In the genomic region with DNA sequence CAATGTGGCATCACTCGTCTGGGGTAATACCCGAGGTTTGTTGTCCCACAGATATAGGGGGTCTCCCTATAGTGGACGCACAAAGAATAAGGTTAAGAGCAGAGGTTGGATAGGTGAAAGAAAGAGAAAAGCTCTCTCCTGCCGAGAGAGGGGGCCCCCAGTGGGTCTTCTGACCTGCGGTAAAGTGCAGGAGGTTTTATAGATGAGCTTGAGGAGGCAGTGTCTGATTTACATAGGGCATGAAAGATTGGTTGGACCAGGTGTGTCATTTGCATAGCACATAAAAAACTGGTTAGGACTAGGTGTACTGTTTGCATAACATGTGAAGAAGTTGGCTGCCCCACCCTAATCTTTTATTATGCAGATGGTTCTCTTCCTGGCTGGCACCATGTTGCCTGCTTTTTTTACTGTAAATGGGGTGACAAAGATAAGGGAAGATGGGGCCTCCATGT, we compare ENCODE assay signal across 13 cellular contexts. TPM values are rescaled to one million over a fixed set of nuclear protein-coding genes. Genes with fewer than 3 reads are reported as not detected.
A peak's percentile ranks its signal among the peaks of the same experiment; 100 is the strongest.
DNase-seq lines count a peak whose midpoint lies in the region; ATAC-seq, FAIRE-seq and TF ChIP-seq lines count a peak whose summit lies in the region.
"Had no signal": no experiment of that assay in that cellular context is flagged by ENCODE, and none has a peak within 500 bp of the region (broad histone marks: within the 10 kb centered on the region; RNA-seq: fewer than 3 reads in every experiment).

No MANE protein-coding gene starts in this region.

- H3K79me2 ChIP-seq in GM12878 (ENCODE audit: control insufficient read depth, insufficient read depth, low read length): no peaks in the 10 kb centered on the region

- no peak overlapping the region for H3K4me2 ChIP-seq in GM12878 (ENCODE audit: control insufficient read depth, insufficient read depth)

- POLR2A ChIA-PET in GM12878 (lab: Charles Lee): interaction anchor here (0.5 to 2.0 kb wide), 3 partner anchors 10 to 397 kb away, joined by 3 to 5 read pairs (median 4); a partner anchor contains a TSS

- H3K27ac ChIP-seq in GM12878 (ENCODE audit: control insufficient read depth, insufficient read depth): no peak overlapping the region
- H3K27ac ChIP-seq: psoas muscle had no signal

- 20% methylated on average over 5 of the region's 5 CpGs for WGBS in GM12878 (ENCODE audit: insufficient coverage, insufficient replicate concordance, low lambda C conversion rate, missing lambda C conversion rate)

- no peak for TF ChIP-seq EP300 in GM12878 (IDR thresholded peaks at IDR 0.05; ENCODE audit: borderline replicate concordance in 1 of 2, control insufficient read depth in 1 of 2, low read depth in 2 of 2, low read length in 2 of 2)

- BruUV-seq in GM12878 (replicated peaks; lab: Mats Ljungman, UMichigan): no TSS peak

- no peaks in the 10 kb centered on the region for H3K9me3 ChIP-seq in GM12878 (replicated peaks; ENCODE audit: control insufficient read depth, insufficient read depth, low read length)
- H3K9me3 ChIP-seq: psoas muscle had no signal

- in situ Hi-C loops in GM12878 (cut with MboI) (no loop called here), GM13977 (cut with MboI; ENCODE audit: low pct_unique_long_range_greater_than_20kb, low sequenced_read_pairs, unreplicated experiment) (no loop called here)

- DNase-seq in HT-29 (ENCODE audit: low spot score) (peak; percentile 65), NCI-H2029 treated with DMSO at 0.1 percent for 48 hours (lab: John Stamatoyannopoulos, UW) (peak; percentile 33), GM12878 (ENCODE audit: low read depth, low spot score) (no peak), mucosa of gallbladder (ENCODE audit: low spot score) (peak; percentile 34), epidermal melanocyte (ENCODE audit: insufficient read length, low spot score) (no peak), ecto neural progenitor cell (ENCODE audit: low spot score) (no peak), GM13977 (ENCODE audit: low spot score) (no peak)
- DNase-seq: activated CD4-positive, CD25-positive, alpha-beta regulatory T cell treated with anti-CD3 and anti-CD28 coated beads, Interleukin-2, amount 50 U/mL, for 72 hours; NCI-H82; psoas muscle; stimulated activated CD4-positive, alpha-beta T cell treated with anti-CD3 and anti-CD28 coated beads, Interleukin-2, amount 100 ng/mL, for 48 hours had no signal

- no peaks in the 10 kb centered on the region; a peak in 2 of 4 replicates for H3K27me3 ChIP-seq in GM12878 (replicated peaks in 1 of 2; ENCODE audit: control insufficient read depth in 2 of 2, insufficient read depth in 2 of 2, low read length in 1 of 2)

- H3K4me3 ChIP-seq in GM12878: no peak overlapping the region
- H3K4me3 ChIP-seq: psoas muscle had no signal

- no peak for TF ChIP-seq RAD21 in GM12878 (IDR thresholded peaks at IDR 0.05; ENCODE audit: insufficient read depth, low read depth, low read length)

- H4K20me1 ChIP-seq in GM12878 (ENCODE audit: control insufficient read depth, insufficient read depth): no peaks in the 10 kb centered on the region

- intact Hi-C loops in GM12878 (cut with micrococcal nuclease; ENCODE audit: unreplicated experiment): loop anchor here (5.0 kb wide), 1 partner anchor 207 kb away; no protein-coding TSS in a partner anchor

- H3K4me1 ChIP-seq in GM12878 (ENCODE audit: control insufficient read depth, insufficient read depth, low read length): no peaks in the 10 kb centered on the region
- H3K4me1 ChIP-seq: psoas muscle had no signal

- no peak for ATAC-seq in GM12878
- ATAC-seq in GM19023 (IDR thresholded peaks at IDR 0.05; ENCODE audit: unreplicated experiment): no peak
- ATAC-seq: psoas muscle had no signal

- no peaks in the 10 kb centered on the region for H3K36me3 ChIP-seq in GM12878 (ENCODE audit: control insufficient read depth in 2 of 2, insufficient read depth in 2 of 2, low read length in 1 of 2)

- no peak overlapping the region for H3K9ac ChIP-seq in GM12878 (ENCODE audit: control insufficient read depth, insufficient read depth, low read length)

- no peak for TF ChIP-seq POLR2A in GM12878 (IDR thresholded peaks at IDR 0.05; ENCODE audit: low read depth, low read length)

- SMC1A ChIA-PET in GM12878 (lab: Charles Lee; ENCODE audit: uncharacterized antibody, unreplicated experiment): interaction anchor here (1.5 to 2.4 kb wide), 5 partner anchors 12 to 366 kb away, joined by 3 to 6 read pairs (median 4); no protein-coding TSS in a partner anchor

- CTCF ChIA-PET in GM12878 (lab: Yijun Ruan, JAX): interaction anchor here (0.6 to 1.5 kb wide), 3 partner anchors 74 to 392 kb away, joined by 3 to 4 read pairs (median 3); no protein-coding TSS in a partner anchor

- H2AFZ ChIP-seq in GM12878 (ENCODE audit: control insufficient read depth, low read depth, low read length): no peak overlapping the region

- TF ChIP-seq CTCF in GM12878 (IDR thresholded peaks at IDR 0.05 in 2 of 3, conservative IDR thresholded peaks at IDR 0.05 in 1 of 3; ENCODE audit: control insufficient read depth in 2 of 3, extremely low read depth in 1 of 3, insufficient read depth in 1 of 3, low read depth in 3 of 3, low read length in 3 of 3): no peak
- no peak for TF ChIP-seq CTCF in GM13977 (IDR thresholded peaks at IDR 0.05; ENCODE audit: extremely low read depth, insufficient read depth, missing control alignments)

- RAD21 ChIA-PET in GM12878 (lab: Charles Lee; ENCODE audit: unreplicated experiment): interaction anchor here (0.8 to 1.1 kb wide), 3 partner anchors 72 to 281 kb away, joined by 3 read pairs; a partner anchor contains a TSS

- no peak for FAIRE-seq in GM12878 (lab: Jason Lieb, UNC)

RNA-seq across cellular contexts. Expression of a gene that starts 11.8 kb away (rescaled TPM):
- total RNA-seq in HT-29 (2014; rRNA removed; shearing (Covaris generic)): not detected in 2 replicates
- total RNA-seq in GM12878 (2013; cell fraction: nucleolus; rRNA removed): 0.44 TPM in 1 of 2 replicates, not detected in the other
- total RNA-seq in GM12878 (2014; rRNA removed) (not detected in 2 replicates), GM12878 (2014; rRNA removed; fragmentation: Illumina TruSeq; extraction: Trizol) (not detected in 2 replicates), GM12878 (2021) (not detected in 2 replicates), mucosa of gallbladder (not detected)
- not detected for polyA plus RNA-seq in GM12878 (2011; ENCODE audit: low read depth)
- polyA plus RNA-seq in GM12878 (2011; rRNA removed) (0.14 TPM in 1 of 2 replicates, not detected in the other), GM12878 (2014; fragmentation: Illumina TruSeq; extraction: Trizol) (0.19 TPM in 1 of 2 replicates, not detected in the other), GM12878 (2014; fragmentation: Nextera tagmentation; extraction: Ambion mirVana) (not detected), GM12878 (2014; rRNA removed) (not detected in 2 replicates), GM12878 (2016; fragmentation: Nextera tagmentation; extraction: Ambion mirVana) (not detected)
- polyA plus RNA-seq in GM12878 (2011; cell fraction: cytosol; rRNA removed): not detected in 2 replicates
- polyA plus RNA-seq in GM12878 (2011; cell fraction: nucleus; rRNA removed): 0.06 and 0.13 TPM in 2 replicates
- polyA plus RNA-seq in GM12878 (2012): not detected in 2 replicates
- not detected in 2 replicates for polyA minus RNA-seq in GM12878 (2011; rRNA and poly(A)+ RNA removed)
- not detected in 2 replicates for polyA minus RNA-seq in GM12878 (2011; cell fraction: cytosol; rRNA and poly(A)+ RNA removed)
- polyA minus RNA-seq in GM12878 (2011; cell fraction: nucleus; rRNA and poly(A)+ RNA removed): not detected in 2 replicates
- polyA plus RNA-seq: CD14-positive monocyte had no signal

RNA-seq across cellular contexts. Expression of a gene that starts 37.2 kb away (rescaled TPM):
- total RNA-seq in HT-29 (2014; rRNA removed; shearing (Covaris generic)): 0.55 TPM in 1 of 2 replicates, not detected in the other
- total RNA-seq in GM12878 (2013; cell fraction: nucleolus; rRNA removed): 0.54 and 1.2 TPM in 2 replicates
- total RNA-seq in GM12878 (2014; rRNA removed) (0.22 and 0.34 TPM in 2 replicates), GM12878 (2014; rRNA removed; fragmentation: Illumina TruSeq; extraction: Trizol) (not detected in 2 replicates), GM12878 (2021) (0.21 TPM in 1 of 2 replicates, not detected in the other), mucosa of gallbladder (not detected)
- not detected for polyA plus RNA-seq in GM12878 (2011; ENCODE audit: low read depth)
- polyA plus RNA-seq in GM12878 (2011; rRNA removed) (0.05 TPM in 1 of 2 replicates, not detected in the other), GM12878 (2014; fragmentation: Illumina TruSeq; extraction: Trizol) (0.12 and 0.62 TPM in 2 replicates), GM12878 (2014; fragmentation: Nextera tagmentation; extraction: Ambion mirVana) (not detected), GM12878 (2014; rRNA removed) (not detected in 2 replicates), GM12878 (2016; fragmentation: Nextera tagmentation; extraction: Ambion mirVana) (under 1 TPM; 0.15 to 0.26 TPM)
- not detected in 2 replicates for polyA plus RNA-seq in GM12878 (2011; cell fraction: cytosol; rRNA removed)
- 0.13 TPM in 1 of 2 replicates, not detected in the other for polyA plus RNA-seq in GM12878 (2011; cell fraction: nucleus; rRNA removed)
- 0.18 TPM in 1 of 2 replicates, not detected in the other for polyA plus RNA-seq in GM12878 (2012)
- polyA minus RNA-seq in GM12878 (2011; rRNA and poly(A)+ RNA removed): 1.7 and 2.3 TPM in 2 replicates
- not detected in 2 replicates for polyA minus RNA-seq in GM12878 (2011; cell fraction: cytosol; rRNA and poly(A)+ RNA removed)
- 0.57 and 0.73 TPM in 2 replicates for polyA minus RNA-seq in GM12878 (2011; cell fraction: nucleus; rRNA and poly(A)+ RNA removed)
- total RNA-seq: psoas muscle had no signal
- polyA plus RNA-seq: CD14-positive monocyte had no signal

RNA-seq across cellular contexts. Expression of a gene that starts 55.6 kb away (rescaled TPM):
- not detected in 2 replicates for total RNA-seq in HT-29 (2014; rRNA removed; shearing (Covaris generic))
- total RNA-seq in GM12878 (2013; cell fraction: nucleolus; rRNA removed): not detected in 2 replicates
- total RNA-seq in GM12878 (2014; rRNA removed): not detected in 2 replicates
- not detected in 2 replicates for total RNA-seq in GM12878 (2014; rRNA removed; fragmentation: Illumina TruSeq; extraction: Trizol)
- 0.11 and 0.21 TPM in 2 replicates for total RNA-seq in GM12878 (2021)
- not detected for polyA plus RNA-seq in GM12878 (2011; ENCODE audit: low read depth)
- polyA plus RNA-seq in GM12878 (2011; rRNA removed): 0.03 and 0.04 TPM in 2 replicates
- not detected in 2 replicates for polyA plus RNA-seq in GM12878 (2011; cell fraction: cytosol; rRNA removed)
- polyA plus RNA-seq in GM12878 (2011; cell fraction: nucleus; rRNA removed): not detected in 2 replicates
- not detected in 2 replicates for polyA plus RNA-seq in GM12878 (2012)
- polyA plus RNA-seq in GM12878 (2014; fragmentation: Illumina TruSeq; extraction: Trizol): not detected in 2 replicates
- under 1 TPM in 1 of 2 experiments, not detected in 1; 0.02 TPM for polyA plus RNA-seq in GM12878 (2014; fragmentation: Nextera tagmentation; extraction: Ambion mirVana)
- polyA plus RNA-seq in GM12878 (2014; rRNA removed): 0.09 TPM in 1 of 2 replicates, not detected in the other
- not detected for polyA plus RNA-seq in GM12878 (2016; fragmentation: Nextera tagmentation; extraction: Ambion mirVana)
- polyA minus RNA-seq in GM12878 (2011; rRNA and poly(A)+ RNA removed): 0.10 TPM in 1 of 2 replicates, not detected in the other
- polyA minus RNA-seq in GM12878 (2011; cell fraction: cytosol; rRNA and poly(A)+ RNA removed): not detected in 2 replicates
- polyA minus RNA-seq in GM12878 (2011; cell fraction: nucleus; rRNA and poly(A)+ RNA removed): not detected in 2 replicates
- 9.7 TPM for total RNA-seq in mucosa of gallbladder
- polyA plus RNA-seq: CD14-positive monocyte had no signal

Comparison
In these comparisons a context has a peak if more than half of its experiments do, and no peak if none do; other contexts are left out.
1. DNase-seq: peak in HT-29 (single experiment), NCI-H2029 treated with DMSO at 0.1 percent for 48 hours (single experiment) and mucosa of gallbladder (single experiment); none in GM12878 (single experiment), epidermal melanocyte (single experiment), ecto neural progenitor cell (single experiment) and GM13977 (single experiment).